6 cellular contexts compared by ENCODE assay signal in genomic region chr1:6774381-6774780, GRCh38.
"Had no signal": no experiment of that assay in that cellular context is flagged by ENCODE, and none has a peak within 500 bp of the region (broad histone marks: within the 10 kb centered on the region; RNA-seq: fewer than 3 reads in every experiment).

No MANE protein-coding gene starts in this region.

- H3K27ac Mint-ChIP-seq: IgD-negative memory B cell had no signal

- H3K4me3 ChIP-seq: K562 had no signal

- H3K36me3 Mint-ChIP-seq: IgD-negative memory B cell had no signal

- H3K27ac ChIP-seq: HL-60 had no signal

- ATAC-seq: HepG2, K562 had no signal

- DNase-seq: IMR-90, KBM-7 had no signal

- H3K4me3 Mint-ChIP-seq: IgD-negative memory B cell had no signal
